ENCODE assay signal across 20 cellular contexts in genomic region chr1:86388228-86388627, GRCh38. TPM values are rescaled to one million over a fixed set of nuclear protein-coding genes. Genes with fewer than 3 reads are reported as not detected.
"Had no signal": no experiment of that assay in that cellular context is flagged by ENCODE, and none has a peak within 500 bp of the region (broad histone marks: within the 10 kb centered on the region; RNA-seq: fewer than 3 reads in every experiment).

No MANE protein-coding gene starts in this region.

- H3K27me3 Mint-ChIP-seq: activated naive CD4-positive, alpha-beta T cell treated with anti-CD3 and anti-CD28 coated beads, Interleukin-2, amount 10 ng/mL, durations not matched to agents 7 days and 5 days; activated naive CD8-positive, alpha-beta T cell treated with anti-CD3 and anti-CD28 coated beads, Interleukin-2, amount 50 U/mL, for 24 hours; central memory CD8-positive, alpha-beta T cell; naive thymus-derived CD8-positive, alpha-beta T cell had no signal

- H3K4me3 ChIP-seq: gastrocnemius medialis, left lung, sigmoid colon had no signal

- H3K36me3 ChIP-seq: brain microvascular endothelial cell, gastrocnemius medialis, left lung, sigmoid colon had no signal

- DNase-seq: activated CD4-positive, alpha-beta T cell treated with anti-CD3 and anti-CD28 coated beads, Interleukin-2, amount 50 U/mL, for 48 hours; activated naive CD4-positive, alpha-beta T cell treated with anti-CD3 and anti-CD28 coated beads, Interleukin-2, amount 10 ng/mL, durations not matched to agents 7 days and 5 days; activated naive CD8-positive, alpha-beta T cell treated with anti-CD3 and anti-CD28 coated beads, Interleukin-2, amount 50 U/mL, for 24 hours; activated T-cell treated with anti-CD3 and anti-CD28 coated beads for 4 hours; aorta; brain microvascular endothelial cell; effector CD4-positive, alpha-beta T cell; gastrocnemius medialis; head of caudate nucleus; left lung; mesenchymal stem cell; naive thymus-derived CD8-positive, alpha-beta T cell; posterior cingulate gyrus; sigmoid colon; stimulated activated naive CD4-positive, alpha-beta T cell had no signal

- H3K9me3 ChIP-seq: gastrocnemius medialis, left lung had no signal

- H3K27me3 ChIP-seq: brain microvascular endothelial cell, gastrocnemius medialis, left lung, sigmoid colon had no signal

- H3K27ac ChIP-seq: brain microvascular endothelial cell, sigmoid colon had no signal

- H3K27ac Mint-ChIP-seq: activated naive CD8-positive, alpha-beta T cell treated with anti-CD3 and anti-CD28 coated beads, Interleukin-2, amount 50 U/mL, for 24 hours; T-helper 2 cell treated with Interferon-gamma antibody and Interleukin-4, amounts not matched to agents 5 μg/mL and 100 μg/mL, for 36 hours had no signal

- H3K9me3 Mint-ChIP-seq: central memory CD8-positive, alpha-beta T cell; naive thymus-derived CD8-positive, alpha-beta T cell had no signal

- H3K4me3 Mint-ChIP-seq: activated naive CD4-positive, alpha-beta T cell treated with anti-CD3 and anti-CD28 coated beads, Interleukin-2, amount 10 ng/mL, durations not matched to agents 7 days and 5 days; activated naive CD8-positive, alpha-beta T cell treated with anti-CD3 and anti-CD28 coated beads, Interleukin-2, amount 50 U/mL, for 24 hours; T-helper 2 cell treated with Interferon-gamma antibody and Interleukin-4, amounts not matched to agents 5 μg/mL and 100 μg/mL, for 36 hours had no signal

- ATAC-seq: activated naive CD8-positive, alpha-beta T cell treated with anti-CD3 and anti-CD28 coated beads, Interleukin-2, amount 50 U/mL, for 24 hours; esophagus mucosa; gastrocnemius medialis; left lung; naive thymus-derived CD8-positive, alpha-beta T cell had no signal

RNA-seq across cellular contexts. Expression of gene CLCA2, which starts 35.7 kb away (rescaled TPM):
- total RNA-seq: gastrocnemius medialis; kidney epithelial cell; mucosa of gallbladder; naive thymus-derived CD8-positive, alpha-beta T cell; sigmoid colon had no signal
- polyA plus RNA-seq: naive thymus-derived CD8-positive, alpha-beta T cell had no signal
